24 cellular contexts compared by ENCODE assay signal in the genomic region with DNA sequence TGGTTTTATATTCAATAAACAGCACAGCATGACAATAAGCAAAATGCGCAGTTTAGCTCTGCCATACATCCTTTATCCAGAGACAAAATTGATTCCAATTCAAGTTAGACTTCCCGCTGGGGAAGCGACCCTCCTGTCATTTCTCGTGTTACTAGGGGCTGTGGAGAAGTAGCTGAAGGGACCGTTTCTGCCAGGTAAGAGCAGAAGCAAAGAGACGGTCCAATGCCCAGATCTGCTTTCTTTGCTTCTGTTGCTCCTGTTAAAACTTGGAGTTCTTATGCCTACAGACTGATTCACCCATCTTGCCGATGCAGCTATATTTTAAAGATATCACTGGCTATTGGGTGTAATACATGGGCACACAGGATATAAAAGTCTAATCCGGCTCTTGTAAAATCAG.
"Had no signal": no experiment of that assay in that cellular context is flagged by ENCODE, and none has a peak within 500 bp of the region (broad histone marks: within the 10 kb centered on the region; RNA-seq: fewer than 3 reads in every experiment).

No MANE protein-coding gene starts in this region.

- H3K4me3 Mint-ChIP-seq: activated CD4-positive, alpha-beta memory T cell treated with anti-CD3 and anti-CD28 coated beads for 36 hours; activated CD4-positive, alpha-beta T cell treated with anti-CD3 and anti-CD28 coated beads, Interleukin-2, amount 10 ng/mL, durations not matched to agents 7 days and 5 days; activated naive CD4-positive, alpha-beta T cell treated with anti-CD3 and anti-CD28 coated beads, Interleukin-2, amount 10 ng/mL, durations not matched to agents 7 days and 5 days; activated naive CD8-positive, alpha-beta T cell treated with anti-CD3 and anti-CD28 coated beads for 36 hours; activated T-helper 17 cell treated with anti-CD3 and anti-CD28 coated beads, Interleukin-2, amount 50 U/mL, for 72 hours; T-helper 17 cell had no signal

- H3K9me3 ChIP-seq: adrenal gland had no signal

- H3K27me3 ChIP-seq: adrenal gland had no signal

- H3K27ac Mint-ChIP-seq: activated CD4-positive, alpha-beta memory T cell treated with anti-CD3 and anti-CD28 coated beads for 36 hours; activated CD4-positive, alpha-beta T cell treated with anti-CD3 and anti-CD28 coated beads, Interleukin-2, amount 10 ng/mL, durations not matched to agents 7 days and 5 days; activated naive CD4-positive, alpha-beta T cell treated with anti-CD3 and anti-CD28 coated beads, Interleukin-2, amount 10 ng/mL, durations not matched to agents 7 days and 5 days; activated naive CD8-positive, alpha-beta T cell treated with anti-CD3 and anti-CD28 coated beads for 36 hours; activated T-helper 17 cell treated with anti-CD3 and anti-CD28 coated beads, Interleukin-2, amount 50 U/mL, for 72 hours; T-helper 17 cell had no signal

- H3K36me3 ChIP-seq: adrenal gland had no signal

- H3K27ac ChIP-seq: adrenal gland, VCaP had no signal

- ATAC-seq: activated T-helper 17 cell treated with anti-CD3 and anti-CD28 coated beads, Interleukin-2, amount 50 U/mL, for 72 hours; T-helper 17 cell had no signal

- H3K4me1 Mint-ChIP-seq: activated CD4-positive, alpha-beta T cell treated with anti-CD3 and anti-CD28 coated beads, Interleukin-2, amount 10 ng/mL, durations not matched to agents 7 days and 5 days; activated naive CD4-positive, alpha-beta T cell treated with anti-CD3 and anti-CD28 coated beads, Interleukin-2, amount 10 ng/mL, durations not matched to agents 7 days and 5 days; activated naive CD8-positive, alpha-beta T cell treated with anti-CD3 and anti-CD28 coated beads for 36 hours; activated T-helper 17 cell treated with anti-CD3 and anti-CD28 coated beads, Interleukin-2, amount 50 U/mL, for 72 hours; T-helper 17 cell had no signal

- H3K9me3 Mint-ChIP-seq: activated CD4-positive, alpha-beta T cell treated with anti-CD3 and anti-CD28 coated beads, Interleukin-2, amount 10 ng/mL, durations not matched to agents 7 days and 5 days had no signal

- H3K4me3 ChIP-seq: adrenal gland had no signal

- H3K27me3 Mint-ChIP-seq: activated CD4-positive, alpha-beta memory T cell treated with anti-CD3 and anti-CD28 coated beads for 36 hours; activated naive CD4-positive, alpha-beta T cell treated with anti-CD3 and anti-CD28 coated beads, Interleukin-2, amount 10 ng/mL, durations not matched to agents 7 days and 5 days; activated T-helper 17 cell treated with anti-CD3 and anti-CD28 coated beads, Interleukin-2, amount 50 U/mL, for 72 hours; T-helper 17 cell had no signal

- H3K4me1 ChIP-seq: adrenal gland had no signal

- H3K36me3 Mint-ChIP-seq: activated CD4-positive, alpha-beta memory T cell treated with anti-CD3 and anti-CD28 coated beads for 36 hours; activated naive CD4-positive, alpha-beta T cell treated with anti-CD3 and anti-CD28 coated beads, Interleukin-2, amount 10 ng/mL, durations not matched to agents 7 days and 5 days; activated naive CD8-positive, alpha-beta T cell treated with anti-CD3 and anti-CD28 coated beads for 36 hours had no signal

- DNase-seq: activated CD4-positive, alpha-beta memory T cell treated with anti-CD3 and anti-CD28 coated beads for 36 hours; activated CD4-positive, alpha-beta T cell treated with anti-CD3 and anti-CD28 coated beads, Interleukin-2, amount 10 ng/mL, durations not matched to agents 7 days and 5 days; activated CD4-positive, CD25-positive, alpha-beta regulatory T cell; activated CD8-positive, alpha-beta memory T cell treated with anti-CD3 and anti-CD28 coated beads for 24 hours; activated gamma-delta T cell; activated naive CD4-positive, alpha-beta T cell treated with anti-CD3 and anti-CD28 coated beads, Interleukin-2, amount 10 ng/mL, durations not matched to agents 7 days and 5 days; activated naive CD8-positive, alpha-beta T cell treated with anti-CD3 and anti-CD28 coated beads for 36 hours; activated T-cell treated with anti-CD3 and anti-CD28 coated beads, Interleukin-2, amount 50 U/mL, for 48 hours; adrenal gland; anterior cingulate cortex; Kasumi-1; KBM-7; NCI-H1105 treated with DMSO at 0.1 percent for 48 hours; NCI-H1436 treated with DMSO at 0.1 percent for 48 hours; NCI-H187 treated with DMSO at 0.1 percent for 48 hours; NCI-H2081 treated with DMSO at 0.1 percent for 48 hours; NCI-H2171 treated with DMSO at 0.1 percent for 48 hours; NCI-H226; NCI-H526; NCI-H82; SIG-M5; T-helper 17 cell had no signal
